26 cellular contexts compared by ENCODE assay signal in genomic region chr3:124841517-124841916, GRCh38. TPM values are rescaled to one million over a fixed set of nuclear protein-coding genes. Genes with fewer than 3 reads are reported as not detected.
DNase-seq lines count a peak whose midpoint lies in the region; ATAC-seq and TF ChIP-seq lines count a peak whose summit lies in the region.
"Had no signal": no experiment of that assay in that cellular context is flagged by ENCODE, and none has a peak within 500 bp of the region (broad histone marks: within the 10 kb centered on the region; RNA-seq: fewer than 3 reads in every experiment).

No MANE protein-coding gene starts in this region.

- DNase-seq in HFFc6 = no peak
- no peak for DNase-seq in ascending aorta (ENCODE audit: low spot score in 2 of 2)
- peak; percentile 34 for DNase-seq in left lobe of liver (ENCODE audit: low spot score)
- no peak for DNase-seq in vagina (ENCODE audit: extremely low spot score in 2 of 2)
- no peak for DNase-seq in activated naive CD4-positive, alpha-beta T cell treated with anti-CD3 and anti-CD28 coated beads, Interleukin-2, amount 50 U/mL, for 16 hours
- no peak for DNase-seq in NCI-H2107 treated with DMSO at 0.1 percent for 48 hours (lab: John Stamatoyannopoulos, UW; ENCODE audit: unreplicated experiment)
- DNase-seq in hepatocyte (ENCODE audit: low spot score) = no peak
- DNase-seq: CD8-positive, alpha-beta memory T cell; DMS79 treated with DMSO at 0.1 percent for 48 hours; GF-D8; GOT3; Kasumi-1; NCI-H1105 treated with DMSO at 0.1 percent for 48 hours; NCI-H146; NCI-H1930; NCI-H2107; NCI-H446; NCI-H524 treated with DMSO at 0.1 percent for 48 hours; NCI-H774; PC-9; SHP77 treated with DMSO at 0.1 percent for 48 hours had no signal

- H3K79me2 ChIP-seq in hepatocyte = peaks cover 8% of the 10 kb centered on the region

- peak overlapping the region; percentile 61 to 89 for H3K27ac ChIP-seq in ascending aorta
- peak overlapping the region; percentile 27 for H3K27ac ChIP-seq in vagina
- H3K27ac ChIP-seq in hepatocyte = no peak overlapping the region
- H3K27ac ChIP-seq: PC-9 had no signal

- H3K36me3 Mint-ChIP-seq in HFFc6 (ENCODE audit: low read depth) = peaks cover 51% of the 10 kb centered on the region
- H3K36me3 Mint-ChIP-seq: CD14-positive monocyte had no signal

- no peaks in the 10 kb centered on the region for H3K9me3 Mint-ChIP-seq in HFFc6
- H3K9me3 Mint-ChIP-seq: CD8-positive, alpha-beta memory T cell had no signal

- H3K4me3 ChIP-seq in ascending aorta (no peak overlapping the region), vagina (no peak overlapping the region), hepatocyte (no peak overlapping the region)
- H3K4me3 ChIP-seq: K562, PC-9 had no signal

- no peaks in the 10 kb centered on the region for H4K20me1 ChIP-seq in hepatocyte (ENCODE audit: insufficient read depth, poor library complexity, severe bottlenecking)

- H3K4me2 ChIP-seq in hepatocyte = no peak overlapping the region
- H3K4me2 ChIP-seq: PC-9 had no signal

- H3K9me2 ChIP-seq in hepatocyte (replicated peaks; ENCODE audit: insufficient read depth) = no peaks in the 10 kb centered on the region

- no peak for ATAC-seq in left lobe of liver
- ATAC-seq: HCT116, HepG2, K562 had no signal

- H3K27me3 ChIP-seq in ascending aorta (no peaks in the 10 kb centered on the region), vagina (no peaks in the 10 kb centered on the region), hepatocyte (no peaks in the 10 kb centered on the region)

- 95% methylated on average over 2 of the region's 2 CpGs for WGBS in hepatocyte (ENCODE audit: low lambda C conversion rate, missing lambda C conversion rate)

- TF ChIP-seq CTCF in HFFc6 (IDR thresholded peaks at IDR 0.05) = no peak
- no peak for TF ChIP-seq CTCF in ascending aorta (IDR thresholded peaks at IDR 0.05)
- no peak for TF ChIP-seq CTCF in vagina (IDR thresholded peaks at IDR 0.05)
- no peak for TF ChIP-seq CTCF in hepatocyte (IDR thresholded peaks at IDR 0.05; ENCODE audit: poor library complexity)

- intact Hi-C loops in ascending aorta (cut with DNase I) (no loop called here), vagina (cut with DNase I) (no loop called here)

- no peak for TF ChIP-seq POLR2A in vagina (IDR thresholded peaks at IDR 0.05)

- H3K4me1 ChIP-seq in ascending aorta = peaks cover 26 to 82% of the 10 kb centered on the region in 2 donors
- peaks cover 68% of the 10 kb centered on the region for H3K4me1 ChIP-seq in vagina
- peaks cover 39% of the 10 kb centered on the region for H3K4me1 ChIP-seq in hepatocyte (ENCODE audit: insufficient read depth)

- H3K27ac Mint-ChIP-seq in HFFc6 = peak overlapping the region; percentile 28; the same call in 1 of the 2 replicates
- H3K27ac Mint-ChIP-seq: B cell; CD8-positive, alpha-beta memory T cell had no signal

- H3K36me3 ChIP-seq in ascending aorta = peaks cover 11 to 40% of the 10 kb centered on the region in 2 donors
- peaks cover 0 to 14% of the 10 kb centered on the region in 2 donors for H3K36me3 ChIP-seq in vagina
- H3K36me3 ChIP-seq in hepatocyte (replicated peaks; ENCODE audit: insufficient read depth, low read depth) = no peaks in the 10 kb centered on the region

- H3K27me3 Mint-ChIP-seq in HFFc6 (ENCODE audit: insufficient read depth) = peaks cover 1% of the 10 kb centered on the region; the same call in 1 of the 2 replicates

- no peak overlapping the region for H2AFZ ChIP-seq in hepatocyte
- H2AFZ ChIP-seq: PC-9 had no signal

- H3K9me3 ChIP-seq in ascending aorta = no peaks in the 10 kb centered on the region
- no peaks in the 10 kb centered on the region for H3K9me3 ChIP-seq in vagina
- no peaks in the 10 kb centered on the region for H3K9me3 ChIP-seq in hepatocyte (ENCODE audit: low read depth)

- H3K4me3 Mint-ChIP-seq in HFFc6 = no peak overlapping the region
- H3K4me3 Mint-ChIP-seq: B cell; CD14-positive monocyte; CD8-positive, alpha-beta memory T cell had no signal

- H3K4me1 Mint-ChIP-seq in HFFc6 (ENCODE audit: low read depth) = peaks cover 83% of the 10 kb centered on the region
- H3K4me1 Mint-ChIP-seq: B cell, CD14-positive monocyte had no signal

RNA-seq across cellular contexts. Expression of gene ITGB5, which starts 45.6 kb away (rescaled TPM):
- 100 to 1,000 TPM; 203 to 332 (median 220) TPM for total RNA-seq in HFFc6 (2021; fragmentation: NEBNext Ultra II Directional; extraction: Animal tissue kit (Norgen Biotek cat#: 25700))
- 595 TPM for total RNA-seq in ascending aorta
- 74.7 TPM for total RNA-seq in left lobe of liver
- 156 TPM for total RNA-seq in vagina
- 97.0 and 109 TPM in 2 replicates for total RNA-seq in hepatocyte
- polyA plus RNA-seq in hepatocyte = 103 and 113 TPM in 2 replicates
